ENCODE assay signal across 9 cellular contexts in genomic region chr4:168942985-168943384, GRCh38.
A peak's percentile ranks its signal among the peaks of the same experiment; 100 is the strongest.
DNase-seq lines count a peak whose midpoint lies in the region; ATAC-seq, FAIRE-seq and TF ChIP-seq lines count a peak whose summit lies in the region.
"Had no signal": no experiment of that assay in that cellular context is flagged by ENCODE, and none has a peak within 500 bp of the region (broad histone marks: within the 10 kb centered on the region; RNA-seq: fewer than 3 reads in every experiment).

No MANE protein-coding gene starts in this region.

- intact Hi-C loops in activated T-helper 2 cell treated with anti-CD3 and anti-CD28 coated beads, Interferon-gamma antibody, Interleukin-2, Interleukin-4, amounts not matched to agents 10 μg/mL and 5 μg/mL and 100 μg/mL, durations not matched to agents 14 hours and 24 hours and 36 hours (cut with micrococcal nuclease), result no loop called here

- no peak overlapping the region for H3K27ac ChIP-seq in HL-60 (replicated peaks)

- H3K27me3 ChIP-seq in HL-60 (ENCODE audit: insufficient read depth, poor library complexity, severe bottlenecking) (no peaks in the 10 kb centered on the region), bronchial epithelial cell (ENCODE audit: control insufficient read depth, insufficient read depth, low read length) (no peaks in the 10 kb centered on the region)

- no peak overlapping the region for H3K4me3 Mint-ChIP-seq in nephron
- H3K4me3 Mint-ChIP-seq in activated T-helper 2 cell treated with anti-CD3 and anti-CD28 coated beads, Interferon-gamma antibody, Interleukin-2, Interleukin-4, amounts not matched to agents 10 μg/mL and 5 μg/mL and 100 μg/mL, durations not matched to agents 14 hours and 24 hours and 36 hours (ENCODE audit: low read depth), result no peak overlapping the region

- FAIRE-seq in bronchial epithelial cell (lab: Jason Lieb, UNC), result no peak

- peaks cover 57% of the 10 kb centered on the region for H3K36me3 Mint-ChIP-seq in nephron (ENCODE audit: low read depth)
- no peaks in the 10 kb centered on the region for H3K36me3 Mint-ChIP-seq in activated T-helper 2 cell treated with anti-CD3 and anti-CD28 coated beads, Interferon-gamma antibody, Interleukin-2, Interleukin-4, amounts not matched to agents 10 μg/mL and 5 μg/mL and 100 μg/mL, durations not matched to agents 14 hours and 24 hours and 36 hours (ENCODE audit: low read depth)

- no peaks in the 10 kb centered on the region for H3K36me3 ChIP-seq in bronchial epithelial cell (ENCODE audit: control insufficient read depth, insufficient read depth, low read length)

- H3K9me3 Mint-ChIP-seq in nephron, result peaks cover 56% of the 10 kb centered on the region
- peaks cover 7% of the 10 kb centered on the region for H3K9me3 Mint-ChIP-seq in activated T-helper 2 cell treated with anti-CD3 and anti-CD28 coated beads, Interferon-gamma antibody, Interleukin-2, Interleukin-4, amounts not matched to agents 10 μg/mL and 5 μg/mL and 100 μg/mL, durations not matched to agents 14 hours and 24 hours and 36 hours

- no peaks in the 10 kb centered on the region for H3K4me1 Mint-ChIP-seq in nephron
- no peaks in the 10 kb centered on the region for H3K4me1 Mint-ChIP-seq in activated T-helper 2 cell treated with anti-CD3 and anti-CD28 coated beads, Interferon-gamma antibody, Interleukin-2, Interleukin-4, amounts not matched to agents 10 μg/mL and 5 μg/mL and 100 μg/mL, durations not matched to agents 14 hours and 24 hours and 36 hours (ENCODE audit: low read depth)

- no peak overlapping the region for H3K27ac Mint-ChIP-seq in nephron
- no peak overlapping the region for H3K27ac Mint-ChIP-seq in activated T-helper 2 cell treated with anti-CD3 and anti-CD28 coated beads, Interferon-gamma antibody, Interleukin-2, Interleukin-4, amounts not matched to agents 10 μg/mL and 5 μg/mL and 100 μg/mL, durations not matched to agents 14 hours and 24 hours and 36 hours

- ATAC-seq in HG02970 (IDR thresholded peaks at IDR 0.05; ENCODE audit: low FRiP score, unreplicated experiment), result no peak
- ATAC-seq in HG02938 (IDR thresholded peaks at IDR 0.05; ENCODE audit: unreplicated experiment), result no peak

- TF ChIP-seq CTCF in HL-60 (IDR thresholded peaks at IDR 0.05; ENCODE audit: insufficient read depth, low read length) (peak; percentile 32), bronchial epithelial cell (IDR thresholded peaks at IDR 0.05; ENCODE audit: insufficient read depth, low read length, severe bottlenecking) (peak; percentile 35), nephron (IDR thresholded peaks at IDR 0.05; ENCODE audit: unreplicated experiment in 3 of 3) (peak in 2 of 3 experiments; percentile 18 to 22)

- peak; percentile 16 for DNase-seq in DMS 273 (lab: John Stamatoyannopoulos, UW; ENCODE audit: unreplicated experiment)
- DNase-seq in DMS 273 treated with DMSO at 0.1 percent for 48 hours (lab: John Stamatoyannopoulos, UW), result no peak
- DNase-seq in HL-60 (ENCODE audit: low read depth in 1 of 2, low spot score in 1 of 2), result peak in 1 of 2 experiments; percentile 17
- DNase-seq in bronchial epithelial cell (ENCODE audit: low read depth), result no peak
- DNase-seq in activated T-helper 2 cell treated with anti-CD3 and anti-CD28 coated beads, Interferon-gamma antibody, Interleukin-2, Interleukin-4, amounts not matched to agents 10 μg/mL and 5 μg/mL and 100 μg/mL, durations not matched to agents 14 hours and 24 hours and 36 hours (ENCODE audit: low spot score), result no peak
- DNase-seq: 8988T had no signal

- H3K27me3 Mint-ChIP-seq in nephron (ENCODE audit: low read depth), result no peaks in the 10 kb centered on the region
- H3K27me3 Mint-ChIP-seq in activated T-helper 2 cell treated with anti-CD3 and anti-CD28 coated beads, Interferon-gamma antibody, Interleukin-2, Interleukin-4, amounts not matched to agents 10 μg/mL and 5 μg/mL and 100 μg/mL, durations not matched to agents 14 hours and 24 hours and 36 hours (ENCODE audit: low read depth), result peaks cover 6% of the 10 kb centered on the region

- no peak overlapping the region for H3K4me3 ChIP-seq in HL-60 (replicated peaks; ENCODE audit: insufficient read depth, low read length)
- no peak overlapping the region for H3K4me3 ChIP-seq in bronchial epithelial cell (ENCODE audit: low read depth, low read length)
